In genomic region chr1:110338200-110339039, GRCh38 we compare ENCODE assay signal across 8 cellular contexts. TPM values are rescaled to one million over a fixed set of nuclear protein-coding genes. Genes with fewer than 3 reads are reported as not detected.
DNase-seq lines count a peak whose midpoint lies in the region; ATAC-seq and TF ChIP-seq lines count a peak whose summit lies in the region.

No MANE protein-coding gene starts in this region.

- in situ Hi-C loops in transverse colon (cut with MboI; ENCODE audit: low pct_ligation_motif_present in 1 of 4, low pct_unique_long_range_greater_than_20kb in 1 of 4, low sequenced_read_pairs in 3 of 4): loop anchor here in 1 of 4 donors (25.0 kb wide), 1 partner anchor 301 kb away; the partner anchor contains the start of gene STRIP1

- no peaks in the 10 kb centered on the region for H3K27me3 Mint-ChIP-seq in activated naive CD4-positive, alpha-beta T cell treated with anti-CD3 and anti-CD28 coated beads, Interleukin-2, amount 50 U/mL, for 24 hours

- peak overlapping the region; percentile 53 for H3K9ac ChIP-seq in parathyroid adenoma

- H3K4me3 ChIP-seq in GM12864 (ENCODE audit: low read depth, low read length) (peak overlapping the region; percentile 79), parathyroid adenoma (ENCODE audit: low read depth, low read length) (peak overlapping the region; percentile 97), transverse colon (peak overlapping the region; percentile 51 to 96 (median 81))

- H3K9me3 Mint-ChIP-seq in activated naive CD4-positive, alpha-beta T cell treated with anti-CD3 and anti-CD28 coated beads, Interleukin-2, amount 50 U/mL, for 24 hours: no peaks in the 10 kb centered on the region

- peak; percentile 100 for DNase-seq in GM12864 (ENCODE audit: low read depth)
- DNase-seq in NCI-H1048 (lab: John Stamatoyannopoulos, UW): peak; percentile 99
- peak; percentile 100 for DNase-seq in SK-N-DZ (ENCODE audit: low spot score)
- peak; percentile 96 for DNase-seq in Right ventricle myocardium superior
- DNase-seq in transverse colon: peak; percentile 96

- no peaks in the 10 kb centered on the region for H3K9me3 ChIP-seq in parathyroid adenoma (ENCODE audit: control insufficient read depth, low read length)
- H3K9me3 ChIP-seq in transverse colon: no peaks in the 10 kb centered on the region

- intact Hi-C loops in Right ventricle myocardium superior (cut with DNase I): no loop called here
- intact Hi-C loops in transverse colon (cut with DNase I; ENCODE audit: low total_unique reads): no loop called here

- peak; percentile 87 for TF ChIP-seq POLR2A in transverse colon (IDR thresholded peaks at IDR 0.05)

- H3K27me3 ChIP-seq in parathyroid adenoma (ENCODE audit: control insufficient read depth, insufficient read depth, low read length) (no peaks in the 10 kb centered on the region), transverse colon (no peaks in the 10 kb centered on the region)

- H2AFZ ChIP-seq in parathyroid adenoma: peak overlapping the region; percentile 94

- H3K79me2 ChIP-seq in parathyroid adenoma: peaks cover 10% of the 10 kb centered on the region

- peaks cover 17% of the 10 kb centered on the region for H3K36me3 Mint-ChIP-seq in activated naive CD4-positive, alpha-beta T cell treated with anti-CD3 and anti-CD28 coated beads, Interleukin-2, amount 50 U/mL, for 24 hours

- WGBS in transverse colon (ENCODE audit: low coverage in 1 of 2), 2 donors: 1% methylated on average over 48 of the region's 80 CpGs; no CpG with 5 or more reads in 1 of the 2 donors

- peak; percentile 0 for TF ChIP-seq EP300 in transverse colon (IDR thresholded peaks at IDR 0.05; ENCODE audit: low read depth)

- ATAC-seq in HG02588 (IDR thresholded peaks at IDR 0.05; ENCODE audit: unreplicated experiment) (peak; percentile 68), Right ventricle myocardium superior (ENCODE audit: poor library complexity) (peak; percentile 89)

- TF ChIP-seq CTCF in GM12864 (IDR thresholded peaks at IDR 0.05; ENCODE audit: low read depth, low read length, missing control alignments) (peak; percentile 52), parathyroid adenoma (IDR thresholded peaks at IDR 0.05) (peak; percentile 58), transverse colon (IDR thresholded peaks at IDR 0.05) (peak; percentile 52 to 96 (median 58))

- H3K4me3 Mint-ChIP-seq in activated naive CD4-positive, alpha-beta T cell treated with anti-CD3 and anti-CD28 coated beads, Interleukin-2, amount 50 U/mL, for 24 hours: no peak overlapping the region

- peak overlapping the region; percentile 98 for H3K27ac Mint-ChIP-seq in activated naive CD4-positive, alpha-beta T cell treated with anti-CD3 and anti-CD28 coated beads, Interleukin-2, amount 50 U/mL, for 24 hours

- H3K4me2 ChIP-seq in parathyroid adenoma (ENCODE audit: low read length): peak overlapping the region; percentile 98

- peaks cover 56% of the 10 kb centered on the region for H3K4me1 Mint-ChIP-seq in activated naive CD4-positive, alpha-beta T cell treated with anti-CD3 and anti-CD28 coated beads, Interleukin-2, amount 50 U/mL, for 24 hours

- H3K4me1 ChIP-seq in parathyroid adenoma (peaks cover 13% of the 10 kb centered on the region), transverse colon (peaks cover 29 to 73% (median 55%) of the 10 kb centered on the region in 4 donors)

- H3K36me3 ChIP-seq in parathyroid adenoma (ENCODE audit: control insufficient read depth, insufficient read depth, low read length) (no peaks in the 10 kb centered on the region), transverse colon (peaks cover 0 to 1% (median 0%) of the 10 kb centered on the region in 4 donors)

- H3K27ac ChIP-seq in parathyroid adenoma (peak overlapping the region; percentile 99), transverse colon (peak overlapping the region; percentile 94 to 99 (median 97))

RNA-seq across cellular contexts. Expression of gene RBM15, which starts 0.8 kb away (rescaled TPM):
- 12.3 and 18.1 TPM in 2 replicates for polyA plus RNA-seq in SK-N-DZ (2014; cell fraction: cytosol; rRNA removed)
- 14.0 and 14.1 TPM in 2 replicates for polyA plus RNA-seq in SK-N-DZ (2014; cell fraction: nucleus; rRNA removed)
- total RNA-seq in Right ventricle myocardium superior (13.9 TPM), transverse colon (10 to 100 TPM; 39.3 to 69.7 (median 48.0) TPM)

RNA-seq across cellular contexts. Expression of gene SLC16A4, which starts 52.4 kb away (rescaled TPM):
- polyA plus RNA-seq in SK-N-DZ (2014; cell fraction: cytosol; rRNA removed): 0.09 and 0.23 TPM in 2 replicates
- polyA plus RNA-seq in SK-N-DZ (2014; cell fraction: nucleus; rRNA removed): 0.33 and 0.59 TPM in 2 replicates
- total RNA-seq in Right ventricle myocardium superior (3.4 TPM), transverse colon (1 to 10 TPM in 3 of 4 donors, not detected in 1; 1.4 to 3.7 (median 3.2) TPM)

Comparison
In these comparisons a context has a peak if more than half of its experiments do, and no peak if none do; other contexts are left out.
1. Peak in every context shown above with its lines: DNase-seq, ATAC-seq, H3K4me3 ChIP-seq and H3K27ac ChIP-seq.